In genomic region chr7:45203947-45204445, GRCh38 we compare ENCODE assay signal across 10 cellular contexts. TPM values are rescaled to one million over a fixed set of nuclear protein-coding genes. Genes with fewer than 3 reads are reported as not detected.
DNase-seq lines count a peak whose midpoint lies in the region; ATAC-seq, FAIRE-seq and TF ChIP-seq lines count a peak whose summit lies in the region.
"Had no signal": no experiment of that assay in that cellular context is flagged by ENCODE, and none has a peak within 500 bp of the region (broad histone marks: within the 10 kb centered on the region; RNA-seq: fewer than 3 reads in every experiment).

No MANE protein-coding gene starts in this region.

- peaks cover 0 to 7% of the 10 kb centered on the region in 2 donors for H3K36me3 Mint-ChIP-seq in activated naive CD4-positive, alpha-beta T cell treated with anti-CD3 and anti-CD28 coated beads, Interleukin-2, amount 50 U/mL, for 72 hours
- no peaks in the 10 kb centered on the region for H3K36me3 Mint-ChIP-seq in CD8-positive, alpha-beta T cell

- peaks cover 4% of the 10 kb centered on the region for H3K4me1 Mint-ChIP-seq in CD8-positive, alpha-beta T cell (ENCODE audit: low read depth)

- TF ChIP-seq CTCF in omental fat pad (IDR thresholded peaks at IDR 0.05) (no peak), Peyer's patch (IDR thresholded peaks at IDR 0.05) (no peak)
- TF ChIP-seq CTCF in CD8-positive, alpha-beta T cell (IDR thresholded peaks at IDR 0.05): no peak

- no peak overlapping the region for H3K4me3 Mint-ChIP-seq in CD8-positive, alpha-beta T cell

- FAIRE-seq in urothelium cell line (lab: Jason Lieb, UNC): no peak

- no peaks in the 10 kb centered on the region for H3K36me3 ChIP-seq in CD8-positive, alpha-beta T cell (ENCODE audit: insufficient read depth, low read length)
- H3K36me3 ChIP-seq in Peyer's patch: no peaks in the 10 kb centered on the region

- peaks cover 0 to 11% of the 10 kb centered on the region in 2 donors for H3K9me3 Mint-ChIP-seq in activated naive CD4-positive, alpha-beta T cell treated with anti-CD3 and anti-CD28 coated beads, Interleukin-2, amount 50 U/mL, for 72 hours
- no peaks in the 10 kb centered on the region for H3K9me3 Mint-ChIP-seq in CD8-positive, alpha-beta T cell

- intact Hi-C loops in CD8-positive, alpha-beta T cell (cut with DNase I, micrococcal nuclease): no loop called here

- DNase-seq in activated naive CD4-positive, alpha-beta T cell treated with anti-CD3 and anti-CD28 coated beads, Interleukin-2, amount 50 U/mL, for 72 hours (ENCODE audit: low spot score in 2 of 2): peak; percentile 16 to 33
- no peak for DNase-seq in omental fat pad (ENCODE audit: low spot score)
- DNase-seq in CD8-positive, alpha-beta T cell: no peak
- no peak for DNase-seq in Peyer's patch
- DNase-seq in urothelium cell line (ENCODE audit: low spot score): no peak

- peaks cover 3% of the 10 kb centered on the region for H3K4me1 ChIP-seq in CD8-positive, alpha-beta T cell (ENCODE audit: insufficient read depth, low read length)
- no peaks in the 10 kb centered on the region for H3K4me1 ChIP-seq in Peyer's patch
- H3K4me1 ChIP-seq: psoas muscle had no signal

- ATAC-seq in GM19025 (IDR thresholded peaks at IDR 0.05; ENCODE audit: low read depth, unreplicated experiment): peak; percentile 94
- peak; percentile 87 for ATAC-seq in HG03025 (IDR thresholded peaks at IDR 0.05; ENCODE audit: low FRiP score, unreplicated experiment)
- ATAC-seq in activated naive CD4-positive, alpha-beta T cell treated with anti-CD3 and anti-CD28 coated beads, Interleukin-2, amount 50 U/mL, for 72 hours: peak; percentile 81 to 94
- peak; percentile 58 for ATAC-seq in omental fat pad (ENCODE audit: low FRiP score)
- ATAC-seq in CD8-positive, alpha-beta T cell: no peak
- ATAC-seq in HG02840 (IDR thresholded peaks at IDR 0.05; ENCODE audit: low FRiP score, unreplicated experiment): no peak
- ATAC-seq: psoas muscle had no signal

- CTCF ChIA-PET in CD8-positive, alpha-beta T cell (lab: Charles Lee): interaction anchor here (1.7 kb wide), 1 partner anchor 12 kb away, joined by 3 read pairs; no protein-coding TSS in a partner anchor

- H3K4me3 ChIP-seq in CD8-positive, alpha-beta T cell (ENCODE audit: low read depth, low read length): no peak overlapping the region
- H3K4me3 ChIP-seq in Peyer's patch: peak overlapping the region in 1 of 4 donors; percentile 18
- H3K4me3 ChIP-seq: psoas muscle had no signal

- no peaks in the 10 kb centered on the region for H3K9me3 ChIP-seq in CD8-positive, alpha-beta T cell (ENCODE audit: low read length)
- no peaks in the 10 kb centered on the region for H3K9me3 ChIP-seq in Peyer's patch
- H3K9me3 ChIP-seq: psoas muscle had no signal

- peaks cover 4% of the 10 kb centered on the region for H3K27me3 Mint-ChIP-seq in CD8-positive, alpha-beta T cell (ENCODE audit: low read depth)

- POLR2A ChIA-PET in CD8-positive, alpha-beta T cell (lab: Charles Lee): no interaction called here

- H3K27ac Mint-ChIP-seq in activated naive CD4-positive, alpha-beta T cell treated with anti-CD3 and anti-CD28 coated beads, Interleukin-2, amount 50 U/mL, for 72 hours: peak overlapping the region; percentile 83 to 94
- no peak overlapping the region for H3K27ac Mint-ChIP-seq in CD8-positive, alpha-beta T cell

- H3K27me3 ChIP-seq in CD8-positive, alpha-beta T cell (ENCODE audit: insufficient read depth, low read length): no peaks in the 10 kb centered on the region
- no peaks in the 10 kb centered on the region for H3K27me3 ChIP-seq in Peyer's patch

- no peak overlapping the region for H3K27ac ChIP-seq in CD8-positive, alpha-beta T cell (ENCODE audit: low read depth, low read length)
- peak overlapping the region in 2 of 4 donors; percentile 31 to 54 for H3K27ac ChIP-seq in Peyer's patch
- H3K27ac ChIP-seq: psoas muscle had no signal

- TF ChIP-seq POLR2A in Peyer's patch (IDR thresholded peaks at IDR 0.05): no peak

RNA-seq across cellular contexts. Expression of gene RAMP3, which starts 46.4 kb away (rescaled TPM):
- total RNA-seq in activated naive CD4-positive, alpha-beta T cell treated with anti-CD3 and anti-CD28 coated beads, Interleukin-2, amount 50 U/mL, for 72 hours: under 1 TPM in 1 of 2 donors, not detected in 1; 0.50 TPM
- 100 to 1,000 TPM in 2 of 4 donors, 10 to 100 TPM in 2; 24.6 to 310 (median 124) TPM for total RNA-seq in omental fat pad
- not detected for total RNA-seq in CD8-positive, alpha-beta T cell
- total RNA-seq in Peyer's patch: 10 to 100 TPM in 3 of 4 donors, 1 to 10 TPM in 1; 8.6 to 89.1 (median 20.1) TPM
- total RNA-seq: activated CD8-positive, alpha-beta memory T cell treated with anti-CD3 and anti-CD28 coated beads for 36 hours had no signal

Comparison
In these comparisons a context has a peak if more than half of its experiments do, and no peak if none do; other contexts are left out.
1. ATAC-seq: peak in GM19025 (single experiment), HG03025 (single experiment), activated naive CD4-positive, alpha-beta T cell treated with anti-CD3 and anti-CD28 coated beads, Interleukin-2, amount 50 U/mL, for 72 hours (2 of 2) and omental fat pad (single experiment); none in CD8-positive, alpha-beta T cell (single experiment) and HG02840 (single experiment).
2. DNase-seq: peak in activated naive CD4-positive, alpha-beta T cell treated with anti-CD3 and anti-CD28 coated beads, Interleukin-2, amount 50 U/mL, for 72 hours (2 of 2); none in omental fat pad (single experiment), CD8-positive, alpha-beta T cell (0 of 7), Peyer's patch (0 of 3) and urothelium cell line (single experiment).
3. RNA of gene RAMP3, which starts 46.4 kb away (total RNA-seq): 24.6 to 310 TPM in omental fat pad and 8.6 to 89.1 TPM in Peyer's patch; 0.50 TPM in activated naive CD4-positive, alpha-beta T cell treated with anti-CD3 and anti-CD28 coated beads, Interleukin-2, amount 50 U/mL, for 72 hours and not detected in CD8-positive, alpha-beta T cell; every median in the first group is over 4 times any median in the second.